16 cellular contexts compared by ENCODE assay signal in genomic region chr20:25207149-25207959, GRCh38.
"Had no signal": no experiment of that assay in that cellular context is flagged by ENCODE, and none has a peak within 500 bp of the region (broad histone marks: within the 10 kb centered on the region; RNA-seq: fewer than 3 reads in every experiment).

No MANE protein-coding gene starts in this region.

- H3K27me3 Mint-ChIP-seq: stimulated activated naive B cell treated with anti-CD40 and anti-IgM and Interleukin-4, amounts not matched to agents 10 μg/mL and 1 μg/mL and 100 μg/mL, for 72 hours had no signal

- H3K9me3 ChIP-seq: tibial artery had no signal

- ATAC-seq: activated T-cell treated with anti-CD3 and anti-CD28 coated beads, Interleukin-2, amount 50 U/mL, for 4 hours; esophagus mucosa; stimulated activated naive B cell treated with anti-CD40 and anti-IgM and Interleukin-4, amounts not matched to agents 10 μg/mL and 1 μg/mL and 100 μg/mL, for 72 hours had no signal

- H3K4me3 Mint-ChIP-seq: activated T-cell treated with anti-CD3 and anti-CD28 coated beads, Interleukin-2, amount 50 U/mL, for 4 hours; nephron; stimulated activated naive B cell treated with anti-CD40 and anti-IgM and Interleukin-4, amounts not matched to agents 10 μg/mL and 1 μg/mL and 100 μg/mL, for 72 hours had no signal

- DNase-seq: activated CD4-positive, alpha-beta T cell treated with anti-CD3 and anti-CD28 coated beads for 1 hour; activated CD4-positive, alpha-beta T cell treated with anti-CD3 and anti-CD28 coated beads, Interleukin-2, amount 50 U/mL, for 4 hours; activated effector memory CD4-positive, alpha-beta T cell treated with Interleukin-2 at 50 U/mL for 16 hours; activated naive CD4-positive, alpha-beta T cell treated with anti-CD3 and anti-CD28 coated beads, Interleukin-2, amount 50 U/mL, for 16 hours; activated T-cell treated with anti-CD3 and anti-CD28 coated beads, Interleukin-2, amount 50 U/mL, for 4 hours; hippocampal formation; kidney; mesendoderm; stimulated activated naive B cell treated with anti-CD40 and anti-IgM and Interleukin-4, amounts not matched to agents 10 μg/mL and 1 μg/mL and 100 μg/mL, for 72 hours; T-helper 1 cell had no signal

- H3K27ac ChIP-seq: cardiac muscle cell, tibial artery, VCaP had no signal

- H3K9me3 Mint-ChIP-seq: activated T-cell treated with anti-CD3 and anti-CD28 coated beads, Interleukin-2, amount 50 U/mL, for 4 hours had no signal

- H3K27me3 ChIP-seq: cardiac muscle cell, tibial artery had no signal

- H3K4me3 ChIP-seq: cardiac muscle cell, tibial artery had no signal

- FAIRE-seq: colon, kidney had no signal

- H3K27ac Mint-ChIP-seq: stimulated activated naive B cell treated with anti-CD40 and anti-IgM and Interleukin-4, amounts not matched to agents 10 μg/mL and 1 μg/mL and 100 μg/mL, for 72 hours had no signal
